Comparison of ENCODE assay signal across 11 cellular contexts in the genomic region with DNA sequence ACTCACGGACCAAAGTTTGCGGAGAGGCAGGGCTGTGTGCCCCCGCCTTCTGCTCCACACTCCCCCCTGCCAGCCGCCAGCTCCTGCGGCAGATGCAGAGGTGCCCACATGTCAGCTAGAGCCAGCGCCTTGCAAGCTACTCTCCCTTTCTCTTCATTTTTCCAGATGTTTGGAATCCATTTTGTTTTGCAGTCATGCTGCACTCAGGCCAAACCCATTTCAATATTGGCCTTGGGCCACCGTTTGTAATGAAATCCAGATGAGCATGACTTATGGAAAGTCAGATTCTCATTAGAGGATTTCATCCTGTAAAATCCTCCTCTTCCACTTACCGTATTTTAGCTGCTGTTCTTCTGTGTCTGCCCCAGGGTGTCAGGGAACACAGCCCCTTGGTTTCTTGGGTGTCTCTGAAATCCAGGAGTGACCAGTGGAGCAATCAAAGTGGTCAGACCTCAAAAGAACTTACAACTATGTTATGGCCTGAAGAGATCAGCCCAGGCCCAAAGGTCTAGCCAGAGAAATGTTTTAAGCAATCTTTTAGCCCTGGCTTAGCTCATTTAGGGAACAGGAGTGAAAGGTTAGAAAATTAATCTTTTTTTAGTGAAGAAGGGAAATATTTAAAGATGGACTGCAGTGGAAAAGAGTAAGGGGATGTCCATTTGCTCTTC.
A peak's percentile ranks its signal among the peaks of the same experiment; 100 is the strongest.
DNase-seq lines count a peak whose midpoint lies in the region; FAIRE-seq and TF ChIP-seq lines count a peak whose summit lies in the region.
"Had no signal": no experiment of that assay in that cellular context is flagged by ENCODE, and none has a peak within 500 bp of the region (broad histone marks: within the 10 kb centered on the region; RNA-seq: fewer than 3 reads in every experiment).

No MANE protein-coding gene starts in this region.

- peaks cover 70% of the 10 kb centered on the region for H3K36me3 ChIP-seq in ACC112 (ENCODE audit: insufficient read depth, low read length)
- peaks cover 14 to 59% of the 10 kb centered on the region in 2 donors for H3K36me3 ChIP-seq in esophagus (ENCODE audit: control insufficient read depth in 2 of 2, insufficient read depth in 2 of 2, low read length in 1 of 2)
- H3K36me3 ChIP-seq in neural progenitor cell, result no peaks in the 10 kb centered on the region

- H3F3A ChIP-seq in neural progenitor cell (ENCODE audit: low read depth), result no peaks in the 10 kb centered on the region

- no peak overlapping the region for H3K4me3 Mint-ChIP-seq in nephron progenitor cell
- no peak overlapping the region for H3K4me3 Mint-ChIP-seq in neural progenitor cell
- H3K4me3 Mint-ChIP-seq: CD4-positive, alpha-beta T cell; naive thymus-derived CD8-positive, alpha-beta T cell had no signal

- DNase-seq in HTR-8/SVneo (ENCODE audit: insufficient read length, low spot score) (no peak), nephron progenitor cell (no peak), T-helper 1 cell (no peak), cortex of kidney (lab: John Stamatoyannopoulos, UW) (no peak), neural progenitor cell (ENCODE audit: low spot score) (no peak), amygdala (lab: John Stamatoyannopoulos, UW) (no peak)
- DNase-seq: CD4-positive, alpha-beta T cell; naive thymus-derived CD8-positive, alpha-beta T cell had no signal

- TF ChIP-seq CTCF in nephron progenitor cell (IDR thresholded peaks at IDR 0.05) (no peak), neural progenitor cell (IDR thresholded peaks at IDR 0.05) (no peak)

- FAIRE-seq in HTR-8/SVneo (lab: Jason Lieb, UNC), result peak; percentile 28
- FAIRE-seq: endothelial cell of umbilical vein had no signal

- H3K4me3 ChIP-seq in ACC112 (ENCODE audit: low read depth, low read length) (no peak overlapping the region), esophagus (ENCODE audit: low read depth in 1 of 2, low read length in 2 of 2) (no peak overlapping the region), neural progenitor cell (no peak overlapping the region)

- H3K4me2 ChIP-seq in neural progenitor cell, result no peak overlapping the region

- H3K4me1 Mint-ChIP-seq in nephron progenitor cell, result peaks cover 14% of the 10 kb centered on the region
- H3K4me1 Mint-ChIP-seq in neural progenitor cell, result peaks cover 1% of the 10 kb centered on the region

- 71 to 72% methylated on average over 8 of the region's 8 CpGs for WGBS in esophagus, 2 donors

- H3K9ac ChIP-seq in neural progenitor cell, result no peak overlapping the region

- H3K9me3 ChIP-seq in esophagus (ENCODE audit: control insufficient read depth in 2 of 2, insufficient read depth in 1 of 2, low read depth in 1 of 2, low read length in 1 of 2) (peaks cover 0 to 2% of the 10 kb centered on the region in 2 donors), neural progenitor cell (ENCODE audit: low read depth) (no peaks in the 10 kb centered on the region)

- H3K79me2 ChIP-seq in ACC112 (ENCODE audit: control insufficient read depth, insufficient read depth, low read length, unreplicated experiment) (no peaks in the 10 kb centered on the region), neural progenitor cell (ENCODE audit: low read depth) (no peaks in the 10 kb centered on the region)

- no peaks in the 10 kb centered on the region for H3K27me3 ChIP-seq in ACC112 (ENCODE audit: insufficient read depth, low read length)
- no peaks in the 10 kb centered on the region for H3K27me3 ChIP-seq in esophagus (ENCODE audit: control insufficient read depth in 1 of 2, insufficient read depth in 2 of 2, low read length in 2 of 2)
- no peaks in the 10 kb centered on the region for H3K27me3 ChIP-seq in neural progenitor cell

- H3K27me3 Mint-ChIP-seq in nephron progenitor cell (ENCODE audit: low read depth, poor library complexity), result peaks cover 5% of the 10 kb centered on the region
- H3K27me3 Mint-ChIP-seq in neural progenitor cell (ENCODE audit: insufficient read depth, low read depth), result peaks cover 3% of the 10 kb centered on the region
- H3K27me3 Mint-ChIP-seq: CD4-positive, alpha-beta T cell; naive thymus-derived CD8-positive, alpha-beta T cell had no signal

- H3K4me1 ChIP-seq in ACC112 (ENCODE audit: control insufficient read depth, insufficient read depth, low read length, unreplicated experiment), result peaks cover 33% of the 10 kb centered on the region
- peaks cover 3 to 23% of the 10 kb centered on the region in 2 donors for H3K4me1 ChIP-seq in esophagus (ENCODE audit: control insufficient read depth in 2 of 2, insufficient read depth in 2 of 2, low read length in 1 of 2)
- no peaks in the 10 kb centered on the region for H3K4me1 ChIP-seq in neural progenitor cell

- H2AFZ ChIP-seq in ACC112 (ENCODE audit: low read length, unreplicated experiment), result no peak overlapping the region
- H2AFZ ChIP-seq in neural progenitor cell (replicated peaks), result no peak overlapping the region

- H3K9me3 Mint-ChIP-seq in nephron progenitor cell (no peaks in the 10 kb centered on the region), neural progenitor cell (no peaks in the 10 kb centered on the region)
- H3K9me3 Mint-ChIP-seq: CD4-positive, alpha-beta T cell; naive thymus-derived CD8-positive, alpha-beta T cell had no signal

- H3K27ac ChIP-seq in ACC112 (ENCODE audit: low read depth, low read length) (peak overlapping the region; percentile 77), esophagus (ENCODE audit: low read depth in 2 of 2, low read length in 1 of 2) (peak overlapping the region; percentile 36 to 85), neural progenitor cell (no peak overlapping the region)

- H3K36me3 Mint-ChIP-seq in nephron progenitor cell (ENCODE audit: low read depth) (peaks cover 84% of the 10 kb centered on the region), neural progenitor cell (peaks cover 40% of the 10 kb centered on the region)

- no peaks in the 10 kb centered on the region for H4K20me1 ChIP-seq in neural progenitor cell (ENCODE audit: low read depth)

- peak overlapping the region; percentile 83 for H3K27ac Mint-ChIP-seq in nephron progenitor cell
- H3K27ac Mint-ChIP-seq in neural progenitor cell, result no peak overlapping the region
- H3K27ac Mint-ChIP-seq: CD4-positive, alpha-beta T cell had no signal
